ENCODE assay signal across 13 cellular contexts in the genomic region with DNA sequence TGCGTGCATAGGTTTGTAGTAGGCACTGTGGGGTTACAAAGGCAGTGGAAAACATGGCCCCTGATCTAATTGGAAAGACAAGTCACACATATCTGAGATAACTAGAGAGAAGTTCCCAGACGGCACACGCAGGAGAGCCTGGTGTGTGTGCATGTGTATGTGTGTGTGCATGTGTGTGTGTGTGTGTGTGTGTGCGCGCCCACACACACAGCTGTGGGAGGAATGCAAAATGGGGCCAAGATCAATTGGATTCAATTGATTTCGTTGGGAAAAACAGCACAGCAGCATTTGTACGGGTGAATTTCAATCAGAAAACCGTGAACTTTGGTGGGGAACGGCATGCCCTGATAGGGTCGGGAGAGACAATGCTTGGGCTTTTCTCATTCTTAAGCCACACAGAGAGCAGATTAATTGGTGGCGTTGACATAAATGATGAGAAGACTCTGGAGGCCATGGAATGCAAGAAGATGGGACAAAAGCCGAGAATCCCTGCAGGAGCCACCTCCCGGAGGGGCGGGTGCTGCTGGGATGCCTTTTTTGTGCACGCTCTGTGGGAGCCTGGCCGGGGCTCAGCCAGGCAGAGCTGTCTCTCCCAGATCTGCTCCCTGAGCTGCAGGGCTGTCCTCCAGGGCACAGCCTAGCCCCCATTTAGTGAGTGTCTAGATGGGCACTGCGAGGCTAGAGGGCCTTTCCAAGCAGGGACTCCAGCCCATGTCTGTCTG.
DNase-seq lines count a peak whose midpoint lies in the region; ATAC-seq and TF ChIP-seq lines count a peak whose summit lies in the region.
"Had no signal": no experiment of that assay in that cellular context is flagged by ENCODE, and none has a peak within 500 bp of the region (broad histone marks: within the 10 kb centered on the region; RNA-seq: fewer than 3 reads in every experiment).

No MANE protein-coding gene starts in this region.

- no peak overlapping the region for H3K27ac ChIP-seq in BLaER1 treated with 17β-estradiol and CSF1 and Interleukin-3, amounts not matched to agents 10 nM and 100 nM
- H3K27ac ChIP-seq in HEK293 (ENCODE audit: extremely low read depth, low read depth, low read length) = no peak overlapping the region
- H3K27ac ChIP-seq: A549, HL-60 had no signal

- no peaks in the 10 kb centered on the region for H3K36me3 Mint-ChIP-seq in glutamatergic neuron (ENCODE audit: unreplicated experiment)
- no peaks in the 10 kb centered on the region for H3K36me3 Mint-ChIP-seq in stimulated activated effector memory CD8-positive, alpha-beta T cell treated with anti-CD3 and anti-CD28 coated beads, Interleukin-12 subunit alpha, Interleukin-12 subunit beta, amount 100 ng/mL, for 72 hours
- no peaks in the 10 kb centered on the region for H3K36me3 Mint-ChIP-seq in activated T-cell treated with anti-CD3 and anti-CD28 coated beads, Interleukin-2, amount 50 U/mL, for 4 hours (ENCODE audit: insufficient read depth)
- H3K36me3 Mint-ChIP-seq: CD4-positive, CD25-positive, alpha-beta regulatory T cell had no signal

- H3K4me2 ChIP-seq in BLaER1 treated with 17β-estradiol and CSF1 and Interleukin-3, amounts not matched to agents 10 nM and 100 nM = peak overlapping the region in 10 of 11 experiments; percentile 17 to 74 (median 60); a peak in 19 of 22 replicates
- H3K4me2 ChIP-seq: A549 had no signal

- POLR2A ChIA-PET in HEK293 (lab: Yijun Ruan, JAX) = no interaction called here

- H3K27ac Mint-ChIP-seq in glutamatergic neuron (ENCODE audit: unreplicated experiment) = peak overlapping the region; percentile 69
- no peak overlapping the region for H3K27ac Mint-ChIP-seq in stimulated activated effector memory CD8-positive, alpha-beta T cell treated with anti-CD3 and anti-CD28 coated beads, Interleukin-12 subunit alpha, Interleukin-12 subunit beta, amount 100 ng/mL, for 72 hours
- H3K27ac Mint-ChIP-seq: CD4-positive, CD25-positive, alpha-beta regulatory T cell had no signal

- H3K36me3 ChIP-seq in BLaER1 treated with 17β-estradiol and CSF1 and Interleukin-3, amounts not matched to agents 10 nM and 100 nM = no peaks in the 10 kb centered on the region
- H3K36me3 ChIP-seq in HEK293 (ENCODE audit: control insufficient read depth in 2 of 2, insufficient read depth in 1 of 2, low read length in 2 of 2) = no peaks in the 10 kb centered on the region

- DNase-seq in glutamatergic neuron = no peak
- peak; percentile 57 for DNase-seq in retina
- DNase-seq in stimulated activated effector memory CD8-positive, alpha-beta T cell treated with anti-CD3 and anti-CD28 coated beads, Interleukin-12 subunit alpha, Interleukin-12 subunit beta, amount 100 ng/mL, for 72 hours (ENCODE audit: low spot score in 2 of 2) = no peak
- DNase-seq in activated T-cell treated with anti-CD3 and anti-CD28 coated beads, Interleukin-2, amount 50 U/mL, for 4 hours = no peak
- DNase-seq: Calu3; CD4-positive, CD25-positive, alpha-beta regulatory T cell had no signal

- no peak overlapping the region for H3K4me3 ChIP-seq in BLaER1 treated with 17β-estradiol and CSF1 and Interleukin-3, amounts not matched to agents 10 nM and 100 nM
- H3K4me3 ChIP-seq in HEK293 (ENCODE audit: low read depth, low read length) = no peak overlapping the region
- H3K4me3 ChIP-seq: A549, K562 had no signal

- no peak for TF ChIP-seq CTCF in HEK293 (tag by site-specific recombination; IDR thresholded peaks at IDR 0.05)
- no peak for TF ChIP-seq CTCF in glutamatergic neuron (IDR thresholded peaks at IDR 0.05; ENCODE audit: partially characterized antibody, unreplicated experiment)

- H3K9ac ChIP-seq in BLaER1 treated with 17β-estradiol and CSF1 and Interleukin-3, amounts not matched to agents 10 nM and 100 nM = no peak overlapping the region

- H3K27me3 ChIP-seq in BLaER1 treated with 17β-estradiol and CSF1 and Interleukin-3, amounts not matched to agents 10 nM and 100 nM = peaks cover 0 to 43% (median 0%) of the 10 kb centered on the region in 11 experiments; a peak in 5 of 22 replicates

- ATAC-seq in HG03097 (IDR thresholded peaks at IDR 0.05; ENCODE audit: low FRiP score, unreplicated experiment) = no peak
- no peak for ATAC-seq in stimulated activated effector memory CD8-positive, alpha-beta T cell treated with anti-CD3 and anti-CD28 coated beads, Interleukin-12 subunit alpha, Interleukin-12 subunit beta, amount 100 ng/mL, for 72 hours
- ATAC-seq in activated T-cell treated with anti-CD3 and anti-CD28 coated beads, Interleukin-2, amount 50 U/mL, for 4 hours = no peak
- ATAC-seq: A549, HCT116, K562 had no signal

- peaks cover 7 to 11% (median 9%) of the 10 kb centered on the region in 11 experiments; a peak in 19 of 22 replicates for H3K9me3 ChIP-seq in BLaER1 treated with 17β-estradiol and CSF1 and Interleukin-3, amounts not matched to agents 10 nM and 100 nM (replicated peaks in 1 of 11)
- no peaks in the 10 kb centered on the region for H3K9me3 ChIP-seq in HEK293 (ENCODE audit: control insufficient read depth, insufficient read depth, low read depth, low read length)
- H3K9me3 ChIP-seq: A549 had no signal

- H3K4me1 ChIP-seq in BLaER1 treated with 17β-estradiol and CSF1 and Interleukin-3, amounts not matched to agents 10 nM and 100 nM = peaks cover 23 to 91% (median 69%) of the 10 kb centered on the region in 10 experiments
- H3K4me1 ChIP-seq in HEK293 (ENCODE audit: control insufficient read depth, insufficient read depth, low read length) = no peaks in the 10 kb centered on the region

- peaks cover 0 to 18% (median 0%) of the 10 kb centered on the region in 11 experiments; a peak in 3 of 22 replicates for H4K20me1 ChIP-seq in BLaER1 treated with 17β-estradiol and CSF1 and Interleukin-3, amounts not matched to agents 10 nM and 100 nM

- CTCF ChIA-PET in HEK293 (lab: Yijun Ruan, JAX) = no interaction called here

- peaks cover 9% of the 10 kb centered on the region for H3K27me3 Mint-ChIP-seq in glutamatergic neuron (ENCODE audit: unreplicated experiment)
- peaks cover 2% of the 10 kb centered on the region for H3K27me3 Mint-ChIP-seq in activated T-cell treated with anti-CD3 and anti-CD28 coated beads, Interleukin-2, amount 50 U/mL, for 4 hours (ENCODE audit: low read depth)
- H3K27me3 Mint-ChIP-seq: CD4-positive, CD25-positive, alpha-beta regulatory T cell had no signal

- no peak overlapping the region for H3K4me3 Mint-ChIP-seq in glutamatergic neuron (ENCODE audit: unreplicated experiment)
- H3K4me3 Mint-ChIP-seq in stimulated activated effector memory CD8-positive, alpha-beta T cell treated with anti-CD3 and anti-CD28 coated beads, Interleukin-12 subunit alpha, Interleukin-12 subunit beta, amount 100 ng/mL, for 72 hours = no peak overlapping the region
- H3K4me3 Mint-ChIP-seq in activated T-cell treated with anti-CD3 and anti-CD28 coated beads, Interleukin-2, amount 50 U/mL, for 4 hours = no peak overlapping the region
- H3K4me3 Mint-ChIP-seq: CD4-positive, CD25-positive, alpha-beta regulatory T cell had no signal

- H3K4me1 Mint-ChIP-seq in glutamatergic neuron (ENCODE audit: low read depth, unreplicated experiment) = peaks cover 29% of the 10 kb centered on the region
- no peaks in the 10 kb centered on the region for H3K4me1 Mint-ChIP-seq in stimulated activated effector memory CD8-positive, alpha-beta T cell treated with anti-CD3 and anti-CD28 coated beads, Interleukin-12 subunit alpha, Interleukin-12 subunit beta, amount 100 ng/mL, for 72 hours
- H3K4me1 Mint-ChIP-seq in activated T-cell treated with anti-CD3 and anti-CD28 coated beads, Interleukin-2, amount 50 U/mL, for 4 hours (ENCODE audit: low read depth) = no peaks in the 10 kb centered on the region
- H3K4me1 Mint-ChIP-seq: CD4-positive, CD25-positive, alpha-beta regulatory T cell had no signal

- peaks cover 22% of the 10 kb centered on the region for H3K9me3 Mint-ChIP-seq in glutamatergic neuron (ENCODE audit: unreplicated experiment)
- H3K9me3 Mint-ChIP-seq in stimulated activated effector memory CD8-positive, alpha-beta T cell treated with anti-CD3 and anti-CD28 coated beads, Interleukin-12 subunit alpha, Interleukin-12 subunit beta, amount 100 ng/mL, for 72 hours = no peaks in the 10 kb centered on the region
- H3K9me3 Mint-ChIP-seq in activated T-cell treated with anti-CD3 and anti-CD28 coated beads, Interleukin-2, amount 50 U/mL, for 4 hours = no peaks in the 10 kb centered on the region
- H3K9me3 Mint-ChIP-seq: CD4-positive, CD25-positive, alpha-beta regulatory T cell had no signal

TF ChIP-seq in HEK293, 187 proteins besides CTCF, POLR2A, EP300 and RAD21:
- TF ChIP-seq, protein P1, sequence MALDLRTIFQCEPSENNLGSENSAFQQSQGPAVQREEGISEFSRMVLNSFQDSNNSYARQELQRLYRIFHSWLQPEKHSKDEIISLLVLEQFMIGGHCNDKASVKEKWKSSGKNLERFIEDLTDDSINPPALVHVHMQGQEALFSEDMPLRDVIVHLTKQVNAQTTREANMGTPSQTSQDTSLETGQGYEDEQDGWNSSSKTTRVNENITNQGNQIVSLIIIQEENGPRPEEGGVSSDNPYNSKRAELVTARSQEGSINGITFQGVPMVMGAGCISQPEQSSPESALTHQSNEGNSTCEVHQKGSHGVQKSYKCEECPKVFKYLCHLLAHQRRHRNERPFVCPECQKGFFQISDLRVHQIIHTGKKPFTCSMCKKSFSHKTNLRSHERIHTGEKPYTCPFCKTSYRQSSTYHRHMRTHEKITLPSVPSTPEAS (tag by site-specific recombination; IDR thresholded peaks at IDR 0.05) = peak; percentile 72
- TF ChIP-seq, protein P2, sequence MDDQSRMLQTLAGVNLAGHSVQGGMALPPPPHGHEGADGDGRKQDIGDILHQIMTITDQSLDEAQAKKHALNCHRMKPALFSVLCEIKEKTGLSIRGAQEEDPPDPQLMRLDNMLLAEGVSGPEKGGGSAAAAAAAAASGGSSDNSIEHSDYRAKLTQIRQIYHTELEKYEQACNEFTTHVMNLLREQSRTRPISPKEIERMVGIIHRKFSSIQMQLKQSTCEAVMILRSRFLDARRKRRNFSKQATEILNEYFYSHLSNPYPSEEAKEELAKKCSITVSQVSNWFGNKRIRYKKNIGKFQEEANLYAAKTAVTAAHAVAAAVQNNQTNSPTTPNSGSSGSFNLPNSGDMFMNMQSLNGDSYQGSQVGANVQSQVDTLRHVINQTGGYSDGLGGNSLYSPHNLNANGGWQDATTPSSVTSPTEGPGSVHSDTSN (CRISPR knock-in tag; IDR thresholded peaks at IDR 0.05) = no peak
